In the genomic region with DNA sequence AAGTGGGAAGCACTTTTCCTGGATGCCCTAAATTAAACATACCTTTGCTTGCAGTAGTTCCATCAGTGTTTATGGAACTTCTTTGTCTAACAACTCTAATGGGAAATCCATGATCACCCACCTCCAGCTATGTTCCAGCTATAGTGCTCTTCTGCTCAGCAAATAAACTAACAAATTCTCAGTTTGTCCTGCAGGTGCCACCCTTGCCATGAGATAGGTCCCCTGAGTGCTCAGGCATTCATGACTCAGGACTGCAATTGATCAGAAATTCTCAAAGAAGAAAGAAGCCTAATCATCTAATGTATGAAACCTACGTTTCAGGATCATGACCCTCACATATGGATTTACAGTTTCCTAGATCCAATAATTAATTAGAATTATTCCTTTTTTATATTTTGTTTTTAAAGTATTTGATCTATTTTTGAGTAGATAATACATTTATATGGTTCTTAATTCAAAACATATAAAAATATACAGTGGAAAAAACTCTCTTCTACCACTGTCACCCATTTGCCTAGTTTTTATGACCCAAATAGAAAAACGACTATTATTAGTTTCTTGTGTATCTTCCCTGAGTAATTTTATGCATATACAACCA, we compare ENCODE assay signal across 8 cellular contexts. TPM values are rescaled to one million over a fixed set of nuclear protein-coding genes. Genes with fewer than 3 reads are reported as not detected.
A peak's percentile ranks its signal among the peaks of the same experiment; 100 is the strongest.
DNase-seq lines count a peak whose midpoint lies in the region; ATAC-seq, FAIRE-seq and TF ChIP-seq lines count a peak whose summit lies in the region.

No MANE protein-coding gene starts in this region.

- DNase-seq in RCC 7860 (ENCODE audit: low spot score) (peak; percentile 50), fibroblast of peridontal ligament (ENCODE audit: extremely low read depth) (peak; percentile 67), occipital lobe (lab: John Stamatoyannopoulos, UW) (peak; percentile 2), ecto neural progenitor cell (ENCODE audit: low spot score) (no peak)
- no peak for DNase-seq in effector CD4-positive, alpha-beta T cell

- no peaks in the 10 kb centered on the region for H4K20me1 ChIP-seq in KMS-11 (ENCODE audit: insufficient read depth)

- no peaks in the 10 kb centered on the region for H3K36me3 ChIP-seq in KMS-11 (ENCODE audit: insufficient read depth)

- H3K79me2 ChIP-seq in KMS-11 (ENCODE audit: insufficient read depth, low read depth): no peaks in the 10 kb centered on the region

- peaks cover 16% of the 10 kb centered on the region for H3K4me1 ChIP-seq in KMS-11 (ENCODE audit: low read depth, poor library complexity, severe bottlenecking)

- no peak overlapping the region for H3K9ac ChIP-seq in KMS-11

- peak; percentile 53 for FAIRE-seq in RCC 7860 (lab: Jason Lieb, UNC)

- TF ChIP-seq CTCF in C4-2B (conservative IDR thresholded peaks at IDR 0.05) (peak; percentile 76), KMS-11 (conservative IDR thresholded peaks at IDR 0.05; ENCODE audit: low read depth, low read length) (peak; percentile 83)

- no peak overlapping the region for H3K4me3 ChIP-seq in KMS-11 (IDR thresholded peaks at IDR 0.05; ENCODE audit: insufficient read depth, low read depth, low read length)

- H3K27me3 ChIP-seq in KMS-11 (ENCODE audit: insufficient read depth, low read depth): no peaks in the 10 kb centered on the region

- H3K4me2 ChIP-seq in KMS-11: no peak overlapping the region

- H2AFZ ChIP-seq in KMS-11 (ENCODE audit: low read depth): no peak overlapping the region

- peak; percentile 81 for ATAC-seq in GM18868 (IDR thresholded peaks at IDR 0.05; ENCODE audit: unreplicated experiment)

- no peak overlapping the region for H3K27ac ChIP-seq in C4-2B
- no peak overlapping the region for H3K27ac ChIP-seq in KMS-11

RNA-seq across cellular contexts. Expression of gene DYNC1I1, which starts 48.7 kb away (rescaled TPM):
- total RNA-seq in occipital lobe: 182 TPM

Comparison
In these comparisons a context has a peak if more than half of its experiments do, and no peak if none do; other contexts are left out.
1. DNase-seq: peak in RCC 7860 (single experiment), fibroblast of peridontal ligament (single experiment) and occipital lobe (single experiment); none in effector CD4-positive, alpha-beta T cell (single experiment) and ecto neural progenitor cell (single experiment).